ENCODE assay signal across 17 cellular contexts in the genomic region with DNA sequence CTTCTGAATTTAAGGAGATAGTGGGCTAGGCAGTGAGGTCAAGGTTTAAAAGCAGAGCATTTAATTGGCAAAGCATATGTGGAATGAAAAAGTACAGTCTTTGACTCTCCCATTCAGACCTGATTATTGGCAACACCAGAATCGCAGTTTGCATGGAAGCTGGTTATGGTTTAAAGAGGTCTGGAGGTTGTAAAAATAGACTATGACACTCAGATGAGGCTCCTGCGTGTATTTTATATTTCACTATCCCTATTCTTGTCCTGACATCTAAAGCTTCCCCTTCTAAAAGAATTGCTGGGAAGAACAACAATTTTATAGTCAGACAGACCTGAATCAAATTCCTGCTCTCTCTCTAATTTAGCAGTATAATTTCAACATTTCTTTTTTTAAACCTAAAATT.
DNase-seq lines count a peak whose midpoint lies in the region; ATAC-seq, FAIRE-seq and TF ChIP-seq lines count a peak whose summit lies in the region.
"Had no signal": no experiment of that assay in that cellular context is flagged by ENCODE, and none has a peak within 500 bp of the region (broad histone marks: within the 10 kb centered on the region; RNA-seq: fewer than 3 reads in every experiment).

No MANE protein-coding gene starts in this region.

- peak overlapping the region; percentile 98 for H3K4me2 ChIP-seq in keratinocyte (ENCODE audit: control insufficient read depth, extremely low read depth, insufficient read depth, low read depth, low read length)

- no peak for DNase-seq in heart right ventricle
- no peak for DNase-seq in right atrium auricular region (ENCODE audit: low spot score)
- no peak for DNase-seq in keratinocyte (ENCODE audit: low read depth, low spot score)
- peak; percentile 28 for DNase-seq in myocyte (ENCODE audit: low read depth)
- no peak for DNase-seq in NCI-H2227 treated with DMSO at 0.1 percent for 48 hours (lab: John Stamatoyannopoulos, UW)
- DNase-seq in amygdala (lab: John Stamatoyannopoulos, UW), result no peak
- DNase-seq: C1 segment of cervical spinal cord; Calu3; CD4-positive, alpha-beta T cell; DMS 273 treated with DMSO at 0.1 percent for 48 hours; GM23248 had no signal

- no peaks in the 10 kb centered on the region for H3K9me3 ChIP-seq in heart right ventricle
- H3K9me3 ChIP-seq in right atrium auricular region, result no peaks in the 10 kb centered on the region
- H3K9me3 ChIP-seq in duodenal mucosa (ENCODE audit: control insufficient read depth in 1 of 2, low read length in 2 of 2), result no peaks in the 10 kb centered on the region
- H3K9me3 ChIP-seq in keratinocyte (ENCODE audit: control insufficient read depth, low read depth, low read length), result no peaks in the 10 kb centered on the region

- no peaks in the 10 kb centered on the region for H3K9me1 ChIP-seq in keratinocyte (ENCODE audit: control insufficient read depth, extremely low read depth, insufficient read depth, low read length)

- no peaks in the 10 kb centered on the region for H3K79me2 ChIP-seq in keratinocyte (ENCODE audit: control insufficient read depth, insufficient read depth, low read length)

- TF ChIP-seq CTCF in heart right ventricle (IDR thresholded peaks at IDR 0.05), result no peak
- TF ChIP-seq CTCF in right atrium auricular region (IDR thresholded peaks at IDR 0.05), result no peak
- TF ChIP-seq CTCF in keratinocyte (optimal IDR thresholded peaks at IDR 0.05 in 1 of 3, IDR thresholded peaks at IDR 0.05 in 1 of 3, conservative IDR thresholded peaks at IDR 0.05 in 1 of 3; ENCODE audit: extremely low read depth in 1 of 3, insufficient read depth in 2 of 3, low read length in 3 of 3), result no peak

- WGBS in heart right ventricle, 2 donors, result 41 to 56% methylated on average over 2 of the region's 2 CpGs

- no peaks in the 10 kb centered on the region for H4K20me1 ChIP-seq in keratinocyte (ENCODE audit: control insufficient read depth, extremely low read depth, insufficient read depth, low read length)

- H3K27me3 ChIP-seq in heart right ventricle (no peaks in the 10 kb centered on the region), right atrium auricular region (no peaks in the 10 kb centered on the region), duodenal mucosa (ENCODE audit: control insufficient read depth in 1 of 2, insufficient read depth in 2 of 2, low read length in 2 of 2) (no peaks in the 10 kb centered on the region), keratinocyte (ENCODE audit: control insufficient read depth, extremely low read depth, insufficient read depth, low read length) (no peaks in the 10 kb centered on the region)

- H2AFZ ChIP-seq in keratinocyte (ENCODE audit: control insufficient read depth, low read length), result peak overlapping the region; percentile 97
- H2AFZ ChIP-seq: GM23248 had no signal

- intact Hi-C loops in heart right ventricle (cut with DNase I), result loop anchor here in 2 of 10 donors (5.0 to 10.0 kb wide), 2 partner anchors 298 to 301 kb away; partner anchors contain the start of gene PCDH7 (in 2 of the 2)

- H3K36me3 ChIP-seq in heart right ventricle (no peaks in the 10 kb centered on the region), right atrium auricular region (no peaks in the 10 kb centered on the region), duodenal mucosa (ENCODE audit: control insufficient read depth in 1 of 2, insufficient read depth in 2 of 2, low read length in 2 of 2) (no peaks in the 10 kb centered on the region), keratinocyte (ENCODE audit: control insufficient read depth in 2 of 2, extremely low read depth in 1 of 2, insufficient read depth in 2 of 2, low read length in 2 of 2) (no peaks in the 10 kb centered on the region)

- H3K4me1 ChIP-seq in heart right ventricle (peaks cover 0 to 15% (median 0%) of the 10 kb centered on the region in 9 donors), right atrium auricular region (no peaks in the 10 kb centered on the region), duodenal mucosa (ENCODE audit: control insufficient read depth in 1 of 2, insufficient read depth in 2 of 2, low read length in 2 of 2) (peaks cover 5 to 12% of the 10 kb centered on the region in 2 donors), keratinocyte (ENCODE audit: control insufficient read depth, extremely low read depth, insufficient read depth, low read length) (peaks cover 12% of the 10 kb centered on the region)

- H3K4me3 ChIP-seq in heart right ventricle (peak overlapping the region in 1 of 10 donors; percentile 16), right atrium auricular region (no peak overlapping the region), duodenal mucosa (ENCODE audit: low read depth in 1 of 2, low read length in 2 of 2) (peak overlapping the region; percentile 50 to 64), keratinocyte (ENCODE audit: control insufficient read depth in 2 of 3, extremely low read depth in 1 of 3, insufficient read depth in 2 of 3, low read depth in 1 of 3, low read length in 3 of 3) (peak overlapping the region in 2 of 3 experiments; percentile 43 to 68)
- H3K4me3 ChIP-seq: GM23248 had no signal

- ATAC-seq in heart right ventricle (peak; percentile 42 to 91 (median 69)), HG02852 (IDR thresholded peaks at IDR 0.05; ENCODE audit: unreplicated experiment) (no peak)
- ATAC-seq: HepG2 had no signal

- H3K9ac ChIP-seq in duodenal mucosa (ENCODE audit: low read depth in 1 of 2, low read length in 2 of 2) (no peak overlapping the region), keratinocyte (ENCODE audit: control insufficient read depth, extremely low read depth, insufficient read depth, low read length) (peak overlapping the region; percentile 65)
- H3K9ac ChIP-seq: GM23248 had no signal

- no peak for FAIRE-seq in keratinocyte (lab: Jason Lieb, UNC)
- FAIRE-seq: A204.1, H54, HepG2, HTR-8/SVneo had no signal

- peak overlapping the region in 5 of 10 donors; percentile 57 to 79 (median 61) for H3K27ac ChIP-seq in heart right ventricle
- H3K27ac ChIP-seq in right atrium auricular region, result no peak overlapping the region
- H3K27ac ChIP-seq in duodenal mucosa (ENCODE audit: low read depth, low read length), result no peak overlapping the region
- H3K27ac ChIP-seq in keratinocyte (ENCODE audit: control insufficient read depth, insufficient read depth, low read length), result peak overlapping the region; percentile 74
- H3K27ac ChIP-seq: GM23248 had no signal

- dilution Hi-C loops in keratinocyte (cut with MboI; ENCODE audit: extremely low pct_ligation_motif_present, low sequenced_read_pairs), result no loop called here

Comparison
In these comparisons a context has a peak if more than half of its experiments do, and no peak if none do; other contexts are left out.
1. H3K4me3 ChIP-seq: peak in duodenal mucosa (2 of 2) and keratinocyte (2 of 3); none in right atrium auricular region (0 of 2).